13 cellular contexts compared by ENCODE assay signal in the genomic region with DNA sequence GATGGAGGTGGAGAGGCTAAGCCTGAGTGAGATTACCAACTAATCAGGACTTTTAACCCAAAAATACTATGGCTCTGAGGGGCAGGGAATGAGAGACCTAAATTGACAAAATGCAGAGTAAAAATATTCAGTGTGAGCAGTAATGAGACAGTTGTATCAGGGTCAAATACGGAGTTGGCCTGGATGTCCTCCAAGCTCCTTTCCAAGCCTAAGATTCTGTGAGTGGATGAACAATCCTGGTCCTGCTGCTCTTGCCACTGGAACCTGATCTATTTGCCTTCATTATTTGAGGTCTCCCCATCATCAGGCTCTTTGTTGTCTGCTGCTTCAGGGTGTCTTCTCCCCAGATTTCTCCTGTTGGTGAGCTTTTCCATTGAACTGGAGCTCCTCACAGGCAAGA. TPM values are rescaled to one million over a fixed set of nuclear protein-coding genes. Genes with fewer than 3 reads are reported as not detected.
A peak's percentile ranks its signal among the peaks of the same experiment; 100 is the strongest.
DNase-seq lines count a peak whose midpoint lies in the region; ATAC-seq and TF ChIP-seq lines count a peak whose summit lies in the region.
"Had no signal": no experiment of that assay in that cellular context is flagged by ENCODE, and none has a peak within 500 bp of the region (broad histone marks: within the 10 kb centered on the region; RNA-seq: fewer than 3 reads in every experiment).

No MANE protein-coding gene starts in this region.

- no peaks in the 10 kb centered on the region for H3K9me3 ChIP-seq in left ventricle myocardium inferior (replicated peaks)
- H3K9me3 ChIP-seq: left lung, prostate gland had no signal

- H3K27ac ChIP-seq in left ventricle myocardium inferior (replicated peaks), result peak overlapping the region; percentile 83

- peak overlapping the region; percentile 29 for H3K27ac Mint-ChIP-seq in stimulated activated naive CD8-positive, alpha-beta T cell treated with anti-CD3 and anti-CD28 coated beads, Interleukin-15, Interleukin-2, amounts not matched to agents 100 ng/mL and 50 ng/mL, for 24 hours
- peak overlapping the region; percentile 95 for H3K27ac Mint-ChIP-seq in activated CD4-positive, alpha-beta memory T cell treated with anti-CD3 and anti-CD28 coated beads, Interleukin-2, amount 10 ng/mL, durations not matched to agents 7 days and 5 days
- H3K27ac Mint-ChIP-seq: H9 had no signal

- H3K27me3 Mint-ChIP-seq in stimulated activated naive CD8-positive, alpha-beta T cell treated with anti-CD3 and anti-CD28 coated beads, Interleukin-15, Interleukin-2, amounts not matched to agents 100 ng/mL and 50 ng/mL, for 24 hours, result no peaks in the 10 kb centered on the region
- no peaks in the 10 kb centered on the region for H3K27me3 Mint-ChIP-seq in activated CD4-positive, alpha-beta memory T cell treated with anti-CD3 and anti-CD28 coated beads, Interleukin-2, amount 10 ng/mL, durations not matched to agents 7 days and 5 days

- TF ChIP-seq CTCF in left ventricle myocardium inferior (IDR thresholded peaks at IDR 0.05; ENCODE audit: borderline replicate concordance), result no peak

- peaks cover 3% of the 10 kb centered on the region for H3K9me3 Mint-ChIP-seq in stimulated activated naive CD8-positive, alpha-beta T cell treated with anti-CD3 and anti-CD28 coated beads, Interleukin-15, Interleukin-2, amounts not matched to agents 100 ng/mL and 50 ng/mL, for 24 hours
- H3K9me3 Mint-ChIP-seq in activated CD4-positive, alpha-beta memory T cell treated with anti-CD3 and anti-CD28 coated beads, Interleukin-2, amount 10 ng/mL, durations not matched to agents 7 days and 5 days, result no peaks in the 10 kb centered on the region
- H3K9me3 Mint-ChIP-seq: H9 had no signal

- POLR2A ChIA-PET in activated CD4-positive, alpha-beta memory T cell treated with anti-CD3 and anti-CD28 coated beads, Interleukin-2, amount 10 ng/mL, durations not matched to agents 7 days and 5 days (lab: Charles Lee), result interaction anchor here (0.9 to 2.7 kb wide), 11 partner anchors 18 to 159 kb away, joined by 3 to 31 read pairs (median 16); a partner anchor contains a TSS

- intact Hi-C loops in left ventricle myocardium inferior (cut with micrococcal nuclease), result no loop called here

- H3K27me3 ChIP-seq in left ventricle myocardium inferior (ENCODE audit: low read depth), result no peaks in the 10 kb centered on the region
- H3K27me3 ChIP-seq: left lung had no signal

- H3K4me3 Mint-ChIP-seq in stimulated activated naive CD8-positive, alpha-beta T cell treated with anti-CD3 and anti-CD28 coated beads, Interleukin-15, Interleukin-2, amounts not matched to agents 100 ng/mL and 50 ng/mL, for 24 hours, result peak overlapping the region; percentile 15
- peak overlapping the region; percentile 80 for H3K4me3 Mint-ChIP-seq in activated CD4-positive, alpha-beta memory T cell treated with anti-CD3 and anti-CD28 coated beads, Interleukin-2, amount 10 ng/mL, durations not matched to agents 7 days and 5 days
- H3K4me3 Mint-ChIP-seq: H9 had no signal

- peak overlapping the region; percentile 57 for H3K4me3 ChIP-seq in left ventricle myocardium inferior
- H3K4me3 ChIP-seq: prostate gland had no signal

- CTCF ChIA-PET in activated CD4-positive, alpha-beta memory T cell treated with anti-CD3 and anti-CD28 coated beads, Interleukin-2, amount 10 ng/mL, durations not matched to agents 7 days and 5 days (lab: Charles Lee), result interaction anchor here (0.7 to 2.5 kb wide), 7 partner anchors 18 to 189 kb away, joined by 3 to 17 read pairs (median 4); a partner anchor contains a TSS

- no peak for DNase-seq in stimulated activated naive CD8-positive, alpha-beta T cell treated with anti-CD3 and anti-CD28 coated beads, Interleukin-15, Interleukin-2, amounts not matched to agents 100 U/mL and 50 U/mL, for 24 hours
- no peak for DNase-seq in activated CD4-positive, alpha-beta memory T cell treated with anti-CD3 and anti-CD28 coated beads, Interleukin-2, amount 10 ng/mL, durations not matched to agents 7 days and 5 days
- DNase-seq in left ventricle myocardium inferior (no peak), C1 segment of cervical spinal cord (lab: John Stamatoyannopoulos, UW) (no peak), SHP77 treated with DMSO at 0.1 percent for 48 hours (lab: John Stamatoyannopoulos, UW) (no peak)
- DNase-seq: activated CD4-positive, CD25-positive, alpha-beta regulatory T cell; H9; left lung; OCI-M1 had no signal

- peaks cover 52% of the 10 kb centered on the region for H3K4me1 Mint-ChIP-seq in stimulated activated naive CD8-positive, alpha-beta T cell treated with anti-CD3 and anti-CD28 coated beads, Interleukin-15, Interleukin-2, amounts not matched to agents 100 ng/mL and 50 ng/mL, for 24 hours (ENCODE audit: low read depth)
- H3K4me1 Mint-ChIP-seq in activated CD4-positive, alpha-beta memory T cell treated with anti-CD3 and anti-CD28 coated beads, Interleukin-2, amount 10 ng/mL, durations not matched to agents 7 days and 5 days, result peaks cover 60% of the 10 kb centered on the region

- ATAC-seq in stimulated activated naive CD8-positive, alpha-beta T cell treated with anti-CD3 and anti-CD28 coated beads, Interleukin-15, Interleukin-2, amounts not matched to agents 100 U/mL and 50 U/mL, for 24 hours, result no peak
- ATAC-seq in activated CD4-positive, CD25-positive, alpha-beta regulatory T cell treated with anti-CD3 and anti-CD28 coated beads, Interleukin-2, amount 50 U/mL, for 24 hours, result no peak
- no peak for ATAC-seq in GM21526 (IDR thresholded peaks at IDR 0.05; ENCODE audit: low FRiP score, unreplicated experiment)
- ATAC-seq: left lung had no signal

- H3K36me3 Mint-ChIP-seq in stimulated activated naive CD8-positive, alpha-beta T cell treated with anti-CD3 and anti-CD28 coated beads, Interleukin-15, Interleukin-2, amounts not matched to agents 100 ng/mL and 50 ng/mL, for 24 hours (ENCODE audit: low read depth), result no peaks in the 10 kb centered on the region
- H3K36me3 Mint-ChIP-seq in activated CD4-positive, alpha-beta memory T cell treated with anti-CD3 and anti-CD28 coated beads, Interleukin-2, amount 10 ng/mL, durations not matched to agents 7 days and 5 days (ENCODE audit: low read depth), result peaks cover 21% of the 10 kb centered on the region

- no peaks in the 10 kb centered on the region for H3K36me3 ChIP-seq in left ventricle myocardium inferior
- H3K36me3 ChIP-seq: left lung, prostate gland had no signal

- peaks cover 64% of the 10 kb centered on the region for H3K4me1 ChIP-seq in left ventricle myocardium inferior
- H3K4me1 ChIP-seq: prostate gland had no signal

RNA-seq across cellular contexts. Expression of a gene that starts 1.1 kb away (rescaled TPM):
- 1 to 10 TPM; 4.1 to 4.8 TPM for total RNA-seq in activated CD4-positive, alpha-beta memory T cell treated with anti-CD3 and anti-CD28 coated beads, Interleukin-2, amount 10 ng/mL, durations not matched to agents 7 days and 5 days
- total RNA-seq in left ventricle myocardium inferior, result 2.0 TPM
- total RNA-seq: H9 had no signal
